ENCODE assay signal across 9 cellular contexts in the genomic region with DNA sequence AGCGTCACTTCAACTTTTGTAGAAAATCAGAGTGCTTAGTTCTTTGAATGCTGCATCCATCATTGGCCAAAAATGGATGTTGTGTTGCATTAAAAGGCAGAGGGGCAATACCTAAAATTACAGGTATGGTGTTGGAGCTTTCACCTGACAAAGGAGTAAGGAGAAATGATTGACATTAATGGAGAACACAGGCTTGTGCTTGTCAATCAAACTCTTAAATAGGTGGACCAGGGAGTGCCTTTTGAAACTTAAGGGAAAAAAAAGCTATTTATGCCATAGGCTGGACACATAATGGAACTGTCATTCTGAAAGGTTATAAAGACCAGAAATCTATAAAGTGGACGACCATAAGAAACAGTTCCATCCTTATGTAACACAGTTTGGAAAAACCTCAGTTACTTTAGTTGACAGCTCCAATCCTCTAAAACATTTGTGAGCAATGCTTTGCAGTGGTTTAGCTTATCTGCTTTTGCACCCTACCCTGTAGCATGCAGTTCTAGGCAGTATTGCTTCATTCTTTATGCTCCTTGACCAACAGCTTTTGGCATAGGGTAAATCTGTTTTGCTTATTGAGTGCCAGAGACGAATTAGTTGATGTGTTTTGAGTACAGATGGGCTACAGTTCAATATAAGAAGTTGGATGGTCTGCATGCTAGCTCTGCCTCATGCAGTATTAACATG. TPM values are rescaled to one million over a fixed set of nuclear protein-coding genes. Genes with fewer than 3 reads are reported as not detected.
DNase-seq lines count a peak whose midpoint lies in the region; ATAC-seq and TF ChIP-seq lines count a peak whose summit lies in the region.
"Had no signal": no experiment of that assay in that cellular context is flagged by ENCODE, and none has a peak within 500 bp of the region (broad histone marks: within the 10 kb centered on the region; RNA-seq: fewer than 3 reads in every experiment).

No MANE protein-coding gene starts in this region.

- H3K4me1 Mint-ChIP-seq in activated CD4-positive, alpha-beta T cell treated with anti-CD3 and anti-CD28 coated beads for 36 hours = peaks cover 60% of the 10 kb centered on the region

- peaks cover 68% of the 10 kb centered on the region for H3K79me2 ChIP-seq in PC-3 (ENCODE audit: low read length)
- H3K79me2 ChIP-seq in smooth muscle cell (ENCODE audit: low read depth) = peaks cover 25% of the 10 kb centered on the region

- peak overlapping the region; percentile 95 for H3K4me3 Mint-ChIP-seq in activated CD4-positive, alpha-beta T cell treated with anti-CD3 and anti-CD28 coated beads for 36 hours

- H3K4me2 ChIP-seq in PC-3 (ENCODE audit: low read length) (peak overlapping the region; percentile 98), smooth muscle cell (peak overlapping the region; percentile 90)

- DNase-seq in activated CD4-positive, alpha-beta T cell treated with anti-CD3 and anti-CD28 coated beads for 36 hours = no peak
- no peak for DNase-seq in activated CD4-positive, alpha-beta T cell treated with anti-CD3 and anti-CD28 coated beads for 1 hour
- DNase-seq in PC-3 = no peak
- DNase-seq in esophagus squamous epithelium (lab: John Stamatoyannopoulos, UW) = no peak
- no peak for DNase-seq in smooth muscle cell (lab: John Stamatoyannopoulos, UW; ENCODE audit: unreplicated experiment)
- DNase-seq in head of caudate nucleus = no peak
- DNase-seq in mucosa of descending colon = no peak
- DNase-seq: posterior cingulate gyrus had no signal

- WGBS in esophagus squamous epithelium, 2 donors = 49 to 70% methylated on average over 3 of the region's 3 CpGs
- 30% methylated on average over 3 of the region's 3 CpGs for WGBS in smooth muscle cell (ENCODE audit: low lambda C conversion rate)

- H3K9ac ChIP-seq in PC-3 (ENCODE audit: low read length) = no peak overlapping the region
- H3K9ac ChIP-seq in smooth muscle cell (ENCODE audit: low read depth) = no peak overlapping the region

- H3K27ac Mint-ChIP-seq in activated CD4-positive, alpha-beta T cell treated with anti-CD3 and anti-CD28 coated beads for 36 hours = no peak overlapping the region

- H2AFZ ChIP-seq in PC-3 (ENCODE audit: low read length) = no peak overlapping the region
- no peak overlapping the region for H2AFZ ChIP-seq in smooth muscle cell (ENCODE audit: low read depth)

- POLR2A ChIA-PET in activated CD4-positive, alpha-beta T cell treated with anti-CD3 and anti-CD28 coated beads for 36 hours (lab: Charles Lee) = interaction anchor here (0.5 to 0.6 kb wide), 2 partner anchors 60 to 269 kb away, joined by 3 to 6 read pairs; no protein-coding TSS in a partner anchor
- POLR2A ChIA-PET in PC-3 (lab: Charles Lee; ENCODE audit: unreplicated experiment) = interaction anchor here (0.6 kb wide), 1 partner anchor 68 kb away, joined by 4 read pairs; no protein-coding TSS in a partner anchor

- H3F3A ChIP-seq in PC-3 (ENCODE audit: low read length, unreplicated experiment) (no peaks in the 10 kb centered on the region), smooth muscle cell (ENCODE audit: low read depth) (peaks cover 6% of the 10 kb centered on the region)

- H3K27me3 Mint-ChIP-seq in activated CD4-positive, alpha-beta T cell treated with anti-CD3 and anti-CD28 coated beads for 36 hours = no peaks in the 10 kb centered on the region

- H3K9me3 ChIP-seq in PC-3 (ENCODE audit: low read length) = no peaks in the 10 kb centered on the region
- no peaks in the 10 kb centered on the region for H3K9me3 ChIP-seq in esophagus squamous epithelium
- H3K9me3 ChIP-seq in smooth muscle cell (replicated peaks; ENCODE audit: low read depth) = no peaks in the 10 kb centered on the region
- no peaks in the 10 kb centered on the region for H3K9me3 ChIP-seq in mucosa of descending colon

- no TSS peak for BruUV-seq in PC-3 (replicated peaks; lab: Mats Ljungman, UMichigan)

- no peaks in the 10 kb centered on the region for H3K27me3 ChIP-seq in PC-3 (ENCODE audit: low read length)
- no peaks in the 10 kb centered on the region for H3K27me3 ChIP-seq in esophagus squamous epithelium
- H3K27me3 ChIP-seq in smooth muscle cell (ENCODE audit: low read depth) = no peaks in the 10 kb centered on the region

- peaks cover 25% of the 10 kb centered on the region for H3K36me3 Mint-ChIP-seq in activated CD4-positive, alpha-beta T cell treated with anti-CD3 and anti-CD28 coated beads for 36 hours (ENCODE audit: low read depth)

- CTCF ChIA-PET in activated CD4-positive, alpha-beta T cell treated with anti-CD3 and anti-CD28 coated beads for 36 hours (lab: Charles Lee) = interaction anchor here (0.9 to 1.5 kb wide), 3 partner anchors 10 to 28 kb away, joined by 3 to 7 read pairs (median 4); no protein-coding TSS in a partner anchor
- CTCF ChIA-PET in PC-3 (lab: Charles Lee) = no interaction called here

- intact Hi-C loops in activated CD4-positive, alpha-beta T cell treated with anti-CD3 and anti-CD28 coated beads for 36 hours (cut with DNase I, micrococcal nuclease) = no loop called here
- intact Hi-C loops in PC-3 (cut with micrococcal nuclease) = no loop called here
- intact Hi-C loops in esophagus squamous epithelium (cut with DNase I) = no loop called here
- intact Hi-C loops in head of caudate nucleus (cut with DNase I) = no loop called here
- intact Hi-C loops in mucosa of descending colon (cut with DNase I, micrococcal nuclease) = no loop called here

- no peak for TF ChIP-seq CTCF in PC-3 (conservative IDR thresholded peaks at IDR 0.05; ENCODE audit: low read depth, low read length)
- TF ChIP-seq CTCF in esophagus squamous epithelium (IDR thresholded peaks at IDR 0.05) = no peak
- TF ChIP-seq CTCF in smooth muscle cell (IDR thresholded peaks at IDR 0.05; ENCODE audit: borderline replicate concordance, insufficient read depth, poor library complexity, severe bottlenecking) = no peak
- TF ChIP-seq CTCF in mucosa of descending colon (IDR thresholded peaks at IDR 0.05) = no peak

- peak overlapping the region; percentile 98; the same call in 1 of the 2 replicates for H3K4me3 ChIP-seq in PC-3 (ENCODE audit: low read length)
- H3K4me3 ChIP-seq in esophagus squamous epithelium = peak overlapping the region in 2 of 4 donors; percentile 82 to 88
- H3K4me3 ChIP-seq in smooth muscle cell = peak overlapping the region; percentile 79
- no peak overlapping the region for H3K4me3 ChIP-seq in mucosa of descending colon

- no peaks in the 10 kb centered on the region for H3K9me2 ChIP-seq in PC-3 (replicated peaks; ENCODE audit: low read length)

- H3K36me3 ChIP-seq in PC-3 (ENCODE audit: low read depth, low read length) (peaks cover 6% of the 10 kb centered on the region; the same call in 1 of the 2 replicates), esophagus squamous epithelium (no peaks in the 10 kb centered on the region), smooth muscle cell (ENCODE audit: low read depth) (no peaks in the 10 kb centered on the region), mucosa of descending colon (ENCODE audit: low read depth) (no peaks in the 10 kb centered on the region)

- no peak for TF ChIP-seq POLR2A in esophagus squamous epithelium (IDR thresholded peaks at IDR 0.05)

- no peak for ATAC-seq in activated CD4-positive, alpha-beta T cell treated with anti-CD3 and anti-CD28 coated beads for 36 hours
- no peak for ATAC-seq in PC-3
- no peak for ATAC-seq in HG03175 (IDR thresholded peaks at IDR 0.05; ENCODE audit: unreplicated experiment)
- no peak for ATAC-seq in mucosa of descending colon

- H4K20me1 ChIP-seq in PC-3 (ENCODE audit: low read length) = peaks cover 13% of the 10 kb centered on the region; the same call in 1 of the 2 replicates
- H4K20me1 ChIP-seq in smooth muscle cell (ENCODE audit: low read depth) = peaks cover 33% of the 10 kb centered on the region

- no peaks in the 10 kb centered on the region for H3K9me3 Mint-ChIP-seq in activated CD4-positive, alpha-beta T cell treated with anti-CD3 and anti-CD28 coated beads for 36 hours (ENCODE audit: low read depth)

- H3K4me1 ChIP-seq in PC-3 (ENCODE audit: insufficient read depth, low read length) (peaks cover 20% of the 10 kb centered on the region), esophagus squamous epithelium (peaks cover 7 to 70% (median 31%) of the 10 kb centered on the region in 3 donors), smooth muscle cell (ENCODE audit: low read depth) (peaks cover 15% of the 10 kb centered on the region), mucosa of descending colon (ENCODE audit: low read depth) (peaks cover 36% of the 10 kb centered on the region)

- H3K27ac ChIP-seq in PC-3 (ENCODE audit: low read length) (no peak overlapping the region), esophagus squamous epithelium (peak overlapping the region in 3 of 4 donors; percentile 17 to 94 (median 90)), smooth muscle cell (ENCODE audit: low read depth) (no peak overlapping the region)

RNA-seq across cellular contexts. Expression of gene HADH, which starts 2.4 kb away (rescaled TPM):
- total RNA-seq in activated CD4-positive, alpha-beta T cell treated with anti-CD3 and anti-CD28 coated beads for 36 hours = 10 to 100 TPM; 58.4 to 60.8 TPM
- total RNA-seq in PC-3 (2014; rRNA removed) (10.8 and 17.5 TPM in 2 replicates), esophagus squamous epithelium (10 to 100 TPM; 26.8 to 46.5 (median 38.1) TPM), smooth muscle cell (16.9 and 18.2 TPM in 2 replicates), mucosa of descending colon (100 to 1,000 TPM in 2 of 3 donors, 10 to 100 TPM in 1; 76.7 to 151 (median 103) TPM)
- 35.1 and 44.2 TPM in 2 replicates for polyA plus RNA-seq in smooth muscle cell

Comparison
In these comparisons a context has a peak if more than half of its experiments do, and no peak if none do; other contexts are left out.
1. H3K27ac ChIP-seq: peak in esophagus squamous epithelium (3 of 4); none in PC-3 (single experiment) and smooth muscle cell (single experiment).